Comparison of ENCODE assay signal across 7 cellular contexts in genomic region chr16:29793153-29793552, GRCh38. TPM values are rescaled to one million over a fixed set of nuclear protein-coding genes. Genes with fewer than 3 reads are reported as not detected.
"Had no signal": no experiment of that assay in that cellular context is flagged by ENCODE, and none has a peak within 500 bp of the region (broad histone marks: within the 10 kb centered on the region; RNA-seq: fewer than 3 reads in every experiment).

No MANE protein-coding gene starts in this region.

RNA-seq across cellular contexts. Expression of gene ZG16, which starts 15.1 kb away (rescaled TPM):
- total RNA-seq: astrocyte; cardiac muscle cell; heart left ventricle; mononuclear cell; naive thymus-derived CD4-positive, alpha-beta T cell; omental fat pad; psoas muscle had no signal
- polyA plus RNA-seq: cardiac muscle cell; naive thymus-derived CD4-positive, alpha-beta T cell had no signal
